ENCODE assay signal across 16 cellular contexts in genomic region chr15:40990789-40991188, GRCh38. TPM values are rescaled to one million over a fixed set of nuclear protein-coding genes. Genes with fewer than 3 reads are reported as not detected.
DNase-seq lines count a peak whose midpoint lies in the region; ATAC-seq and TF ChIP-seq lines count a peak whose summit lies in the region.
"Had no signal": no experiment of that assay in that cellular context is flagged by ENCODE, and none has a peak within 500 bp of the region (broad histone marks: within the 10 kb centered on the region; RNA-seq: fewer than 3 reads in every experiment).

No MANE protein-coding gene starts in this region.

- H3K4me3 ChIP-seq in endodermal cell (ENCODE audit: low read length): no peak overlapping the region
- no peak overlapping the region for H3K4me3 ChIP-seq in MM.1S (ENCODE audit: low read length)
- H3K4me3 ChIP-seq: PC-9 had no signal

- no peaks in the 10 kb centered on the region for H3K79me2 ChIP-seq in MM.1S (ENCODE audit: low read length)

- peaks cover 66% of the 10 kb centered on the region for H3K36me3 Mint-ChIP-seq in endodermal cell (ENCODE audit: low read depth)

- 0% methylated on average over 1 of the region's 1 CpG; no CpG with 5 or more reads in 1 of the 2 experiments for WGBS in endodermal cell (ENCODE audit: insufficient coverage in 1 of 2, insufficient read length in 1 of 2), 2 experiments

- ATAC-seq in stimulated activated naive CD8-positive, alpha-beta T cell treated with anti-CD3 and anti-CD28 coated beads, Interleukin-15, amount 100 ng/mL, for 72 hours: peak; percentile 64
- ATAC-seq: HepG2 had no signal

- H3K4me3 Mint-ChIP-seq in endodermal cell: no peak overlapping the region
- peak overlapping the region in 1 of 2 donors; percentile 1 for H3K4me3 Mint-ChIP-seq in stimulated activated naive CD8-positive, alpha-beta T cell treated with anti-CD3 and anti-CD28 coated beads, Interleukin-15, amount 100 ng/mL, for 72 hours

- no peaks in the 10 kb centered on the region for H3K9me3 Mint-ChIP-seq in endodermal cell
- no peaks in the 10 kb centered on the region for H3K9me3 Mint-ChIP-seq in stimulated activated naive CD8-positive, alpha-beta T cell treated with anti-CD3 and anti-CD28 coated beads, Interleukin-15, amount 100 ng/mL, for 72 hours

- peaks cover 82% of the 10 kb centered on the region for H3K36me3 ChIP-seq in endodermal cell (ENCODE audit: control insufficient read depth, insufficient read depth, low read length)
- H3K36me3 ChIP-seq in MM.1S (replicated peaks; ENCODE audit: insufficient read depth, low read length): peaks cover 1% of the 10 kb centered on the region

- H3K9me2 ChIP-seq in MM.1S (replicated peaks; ENCODE audit: insufficient read depth, low read length): no peaks in the 10 kb centered on the region

- TF ChIP-seq CTCF in endodermal cell (conservative IDR thresholded peaks at IDR 0.05): no peak
- no peak for TF ChIP-seq CTCF in MM.1S (IDR thresholded peaks at IDR 0.05; ENCODE audit: low read length)

- no peak overlapping the region for H3K4me2 ChIP-seq in MM.1S (ENCODE audit: low read depth, low read length)
- H3K4me2 ChIP-seq: PC-9 had no signal

- H3F3A ChIP-seq in MM.1S (ENCODE audit: insufficient read depth, low read length): no peaks in the 10 kb centered on the region

- H3K9me3 ChIP-seq in endodermal cell (ENCODE audit: control insufficient read depth, low read length) (peaks cover 6% of the 10 kb centered on the region), MM.1S (replicated peaks; ENCODE audit: insufficient read depth, low read length) (no peaks in the 10 kb centered on the region)

- peak; percentile 15 for DNase-seq in activated CD4-positive, alpha-beta T cell treated with anti-CD3 and anti-CD28 coated beads for 48 hours
- DNase-seq in activated CD4-positive, alpha-beta T cell treated with anti-CD3 and anti-CD28 coated beads, Interleukin-2, amount 50 U/mL, for 4 hours: no peak
- DNase-seq in stimulated activated CD4-positive, alpha-beta T cell treated with anti-CD3 and anti-CD28 coated beads, Interleukin-4, amount 100 ng/mL, for 24 hours: peak; percentile 13
- DNase-seq in stimulated activated CD4-positive, alpha-beta T cell treated with anti-CD3 and anti-CD28 coated beads, Interleukin-2, amount 100 ng/mL, for 24 hours: no peak
- no peak for DNase-seq in endodermal cell
- no peak for DNase-seq in stimulated activated naive CD8-positive, alpha-beta T cell treated with anti-CD3 and anti-CD28 coated beads, Interleukin-15, amount 100 ng/mL, for 72 hours
- DNase-seq in globus pallidus (ENCODE audit: low spot score): no peak
- no peak for DNase-seq in MM.1S
- DNase-seq: C1 segment of cervical spinal cord, GF-D8, NCI-H1092, NCI-H146, NCI-H2081 treated with DMSO at 0.1 percent for 48 hours, NCI-H510A, PC-9 had no signal

- H3K27me3 ChIP-seq in endodermal cell (ENCODE audit: control insufficient read depth, insufficient read depth, low read length, poor library complexity, severe bottlenecking): no peaks in the 10 kb centered on the region
- H3K27me3 ChIP-seq in MM.1S (replicated peaks; ENCODE audit: insufficient read depth, low read length): no peaks in the 10 kb centered on the region

- no peaks in the 10 kb centered on the region for H3K27me3 Mint-ChIP-seq in endodermal cell (ENCODE audit: insufficient read depth)
- no peaks in the 10 kb centered on the region for H3K27me3 Mint-ChIP-seq in stimulated activated naive CD8-positive, alpha-beta T cell treated with anti-CD3 and anti-CD28 coated beads, Interleukin-15, amount 100 ng/mL, for 72 hours

- peak overlapping the region; percentile 52 for H3K27ac Mint-ChIP-seq in endodermal cell
- H3K27ac Mint-ChIP-seq in stimulated activated naive CD8-positive, alpha-beta T cell treated with anti-CD3 and anti-CD28 coated beads, Interleukin-15, amount 100 ng/mL, for 72 hours: peak overlapping the region in 1 of 2 donors; percentile 47

- H2AFZ ChIP-seq in MM.1S (ENCODE audit: low read length): no peak overlapping the region
- H2AFZ ChIP-seq: PC-9 had no signal

- H3K9ac ChIP-seq in endodermal cell (ENCODE audit: extremely low read depth, low read length, poor library complexity, severe bottlenecking): no peak overlapping the region
- H3K9ac ChIP-seq in MM.1S (ENCODE audit: low read length): no peak overlapping the region

- H3K4me1 ChIP-seq in endodermal cell (ENCODE audit: control insufficient read depth, insufficient read depth, low read length): peaks cover 6% of the 10 kb centered on the region
- H3K4me1 ChIP-seq in MM.1S (ENCODE audit: low read length): no peaks in the 10 kb centered on the region

- H4K20me1 ChIP-seq in MM.1S (ENCODE audit: insufficient read depth, low read length): no peaks in the 10 kb centered on the region

- H3K27ac ChIP-seq in endodermal cell (ENCODE audit: low read depth, low read length) (no peak overlapping the region), MM.1S (ENCODE audit: low read length) (no peak overlapping the region)
- H3K27ac ChIP-seq: PC-9 had no signal

- H3K4me1 Mint-ChIP-seq in endodermal cell: peaks cover 10% of the 10 kb centered on the region
- H3K4me1 Mint-ChIP-seq in stimulated activated naive CD8-positive, alpha-beta T cell treated with anti-CD3 and anti-CD28 coated beads, Interleukin-15, amount 100 ng/mL, for 72 hours: peaks cover 25% of the 10 kb centered on the region

RNA-seq across cellular contexts. Expression of gene CHAC1, which starts 37.5 kb away (rescaled TPM):
- total RNA-seq in endodermal cell: 1 to 10 TPM; 6.8 to 9.0 TPM
- polyA plus RNA-seq in endodermal cell (2013, experiment 1 of 2): 28.5 TPM
- 11.2 TPM for polyA plus RNA-seq in endodermal cell (2013, experiment 2 of 2)
- total RNA-seq: HepG2 had no signal

Comparison
In these comparisons a context has a peak if more than half of its experiments do, and no peak if none do; other contexts are left out.
1. DNase-seq: peak in activated CD4-positive, alpha-beta T cell treated with anti-CD3 and anti-CD28 coated beads for 48 hours (single experiment) and stimulated activated CD4-positive, alpha-beta T cell treated with anti-CD3 and anti-CD28 coated beads, Interleukin-4, amount 100 ng/mL, for 24 hours (single experiment); none in activated CD4-positive, alpha-beta T cell treated with anti-CD3 and anti-CD28 coated beads, Interleukin-2, amount 50 U/mL, for 4 hours (0 of 2), stimulated activated CD4-positive, alpha-beta T cell treated with anti-CD3 and anti-CD28 coated beads, Interleukin-2, amount 100 ng/mL, for 24 hours (0 of 2), endodermal cell (single experiment), stimulated activated naive CD8-positive, alpha-beta T cell treated with anti-CD3 and anti-CD28 coated beads, Interleukin-15, amount 100 ng/mL, for 72 hours (0 of 2), globus pallidus (single experiment) and MM.1S (single experiment).